9 cellular contexts compared by ENCODE assay signal in the genomic region with DNA sequence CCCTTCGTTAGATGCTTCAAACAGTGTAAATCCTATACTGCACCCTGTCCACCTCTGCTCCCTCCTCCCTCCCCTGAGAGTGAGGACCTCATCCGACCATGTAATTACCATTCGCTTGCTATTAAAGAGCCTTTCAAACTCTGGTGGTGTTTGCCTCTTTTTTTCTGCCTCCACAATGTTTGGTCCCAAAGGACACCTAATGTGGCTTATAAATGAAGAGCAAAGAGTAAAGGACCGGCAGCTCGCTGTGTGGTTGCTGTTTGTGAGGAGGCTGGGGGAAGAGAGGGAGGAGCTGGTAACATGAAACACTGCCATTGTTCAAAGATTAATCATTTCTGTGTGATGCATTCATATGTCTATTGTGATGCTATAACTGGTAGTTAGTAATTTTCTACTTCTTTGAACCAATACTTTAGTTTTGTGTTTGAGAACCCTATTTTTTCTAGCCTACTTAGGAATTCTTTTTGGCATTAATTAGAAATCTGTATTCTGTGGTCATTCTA. TPM values are rescaled to one million over a fixed set of nuclear protein-coding genes. Genes with fewer than 3 reads are reported as not detected.
DNase-seq lines count a peak whose midpoint lies in the region; ATAC-seq, FAIRE-seq and TF ChIP-seq lines count a peak whose summit lies in the region.
"Had no signal": no experiment of that assay in that cellular context is flagged by ENCODE, and none has a peak within 500 bp of the region (broad histone marks: within the 10 kb centered on the region; RNA-seq: fewer than 3 reads in every experiment).

No MANE protein-coding gene starts in this region.

- H3K4me1 ChIP-seq in HepG2 (ENCODE audit: insufficient read depth, low read length) (peaks cover 67% of the 10 kb centered on the region), right lobe of liver (peaks cover 0 to 16% (median 7%) of the 10 kb centered on the region in 4 donors), Caco-2 (peaks cover 15% of the 10 kb centered on the region; the same call in 1 of the 2 replicates)

- H3K9me3 Mint-ChIP-seq in Caco-2 (ENCODE audit: unreplicated experiment): no peaks in the 10 kb centered on the region

- H3K4me1 Mint-ChIP-seq in Caco-2 (ENCODE audit: low read depth, unreplicated experiment): no peaks in the 10 kb centered on the region

- H3K4me3 ChIP-seq in HepG2 (replicated peaks in 1 of 3; ENCODE audit: insufficient read depth in 1 of 3, low read depth in 2 of 3, low read length in 3 of 3): peak overlapping the region in 2 of 3 experiments; percentile 5 to 11; a peak in 2 of 6 replicates
- H3K4me3 ChIP-seq in right lobe of liver: no peak overlapping the region
- H3K4me3 ChIP-seq in Caco-2 (ENCODE audit: low read depth, low read length): no peak overlapping the region

- FAIRE-seq in HepG2 (lab: Jason Lieb, UNC): peak; percentile 74
- FAIRE-seq: colon had no signal

- H3K4me2 ChIP-seq in HepG2 (ENCODE audit: low read depth, low read length): peak overlapping the region; percentile 43

- no TSS peak for BruUV-seq in HepG2 (replicated peaks; lab: Mats Ljungman, UMichigan)
- BruUV-seq in Caco-2 (replicated peaks; lab: Mats Ljungman, UMichigan): no TSS peak

- TF ChIP-seq EP300 in HepG2 (IDR thresholded peaks at IDR 0.05; ENCODE audit: low read depth in 2 of 2, low read length in 2 of 2): peak in 1 of 2 experiments; percentile 19; a peak in 1 of 4 replicates
- TF ChIP-seq EP300 in HepG2 (CRISPR knock-in tag; IDR thresholded peaks at IDR 0.05; ENCODE audit: borderline replicate concordance): no peak

- no peak for TF ChIP-seq RAD21 in HepG2 (CRISPR knock-in tag; IDR thresholded peaks at IDR 0.05)

- H3K9me3 ChIP-seq in HepG2 (ENCODE audit: low read length): no peaks in the 10 kb centered on the region
- H3K9me3 ChIP-seq in right lobe of liver: no peaks in the 10 kb centered on the region
- H3K9me3 ChIP-seq in Caco-2: no peaks in the 10 kb centered on the region

- H3K27me3 ChIP-seq in HepG2 (ENCODE audit: control insufficient read depth in 1 of 2, insufficient read depth in 2 of 2, low read length in 2 of 2) (no peaks in the 10 kb centered on the region), right lobe of liver (no peaks in the 10 kb centered on the region), Caco-2 (replicated peaks; ENCODE audit: control insufficient read depth, insufficient read depth, low read length) (no peaks in the 10 kb centered on the region)

- intact Hi-C loops in HepG2 (cut with micrococcal nuclease; ENCODE audit: unreplicated experiment) (loop anchor here (1.0 to 5.0 kb wide), 2 partner anchors 65 to 402 kb away; no protein-coding TSS in a partner anchor), right lobe of liver (cut with DNase I) (no loop called here), Caco-2 (cut with micrococcal nuclease; ENCODE audit: unreplicated experiment) (no loop called here)

- H3K36me3 Mint-ChIP-seq in Caco-2 (ENCODE audit: insufficient read depth, unreplicated experiment): no peaks in the 10 kb centered on the region

- TF ChIP-seq CTCF in HepG2 (CRISPR knock-in tag; IDR thresholded peaks at IDR 0.05) (no peak), right lobe of liver (IDR thresholded peaks at IDR 0.05) (no peak), Caco-2 (IDR thresholded peaks at IDR 0.05; ENCODE audit: insufficient read depth in 1 of 2, low read depth in 1 of 2, low read length in 1 of 2, severe bottlenecking in 1 of 2, unreplicated experiment in 1 of 2) (no peak)

- no peaks in the 10 kb centered on the region for H4K20me1 ChIP-seq in HepG2 (ENCODE audit: insufficient read depth, low read length)

- no peak overlapping the region for H2AFZ ChIP-seq in HepG2 (ENCODE audit: low read length)

- CTCF ChIA-PET in HepG2 (lab: Yijun Ruan, JAX; ENCODE audit: low intra/inter-chr PET ratio, low total read pairs): no interaction called here
- CTCF ChIA-PET in Caco-2 (lab: Charles Lee): interaction anchor here (0.7 kb wide), 1 partner anchor 236 kb away, joined by 3 read pairs; no protein-coding TSS in a partner anchor

- H3K27ac ChIP-seq in HepG2 (ENCODE audit: extremely low read length, insufficient read depth, low read length) (peak overlapping the region; percentile 23), right lobe of liver (no peak overlapping the region)

- POLR2A ChIA-PET in HepG2 (lab: Yijun Ruan, JAX): no interaction called here
- POLR2A ChIA-PET in Caco-2 (lab: Charles Lee): no interaction called here

- ATAC-seq in HepG2: peak; percentile 87
- ATAC-seq in right lobe of liver: no peak

- TF ChIP-seq POLR2A in HepG2 (IDR thresholded peaks at IDR 0.05; ENCODE audit: insufficient read depth in 1 of 2, low read depth in 2 of 2, low read length in 2 of 2) (no peak), right lobe of liver (IDR thresholded peaks at IDR 0.05) (no peak)

- under 1% methylated on average over 5 of the region's 5 CpGs for WGBS in HepG2 (ENCODE audit: low lambda C conversion rate)
- 46% methylated on average over 5 of the region's 5 CpGs for WGBS in right lobe of liver (ENCODE audit: insufficient coverage, low coverage, low lambda C conversion rate, missing lambda C conversion rate)

- H3K27me3 Mint-ChIP-seq in Caco-2 (ENCODE audit: insufficient read depth, unreplicated experiment): peaks cover 4% of the 10 kb centered on the region

- H3K4me3 Mint-ChIP-seq in Caco-2 (ENCODE audit: unreplicated experiment): no peak overlapping the region

- peak; percentile 84 for DNase-seq in HepG2 (ENCODE audit: low spot score)
- no peak for DNase-seq in right lobe of liver
- peak; percentile 86 for DNase-seq in NCI-H146 (lab: John Stamatoyannopoulos, UW)
- DNase-seq in amniotic stem cell (lab: John Stamatoyannopoulos, UW): peak; percentile 52
- peak; percentile 78 for DNase-seq in midbrain (lab: John Stamatoyannopoulos, UW)
- no peak for DNase-seq in GF-D8 (lab: John Stamatoyannopoulos, UW)
- no peak for DNase-seq in Caco-2
- DNase-seq in inferior parietal cortex (ENCODE audit: extremely low spot score): no peak

- H3K9ac ChIP-seq in HepG2 (ENCODE audit: insufficient read depth, low read depth, low read length): no peak overlapping the region

- in situ Hi-C loops in HepG2 (cut with HindIII; ENCODE audit: extremely low pct_ligation_motif_present, low pct_unique_long_range_greater_than_20kb): loop anchor here (5.0 to 10.0 kb wide), 2 partner anchors 122 to 250 kb away; a partner anchor contains a TSS

- H3K79me2 ChIP-seq in HepG2 (ENCODE audit: insufficient read depth, low read length): no peaks in the 10 kb centered on the region

- H3K36me3 ChIP-seq in HepG2 (replicated peaks in 1 of 2; ENCODE audit: control insufficient read depth in 1 of 2, insufficient read depth in 2 of 2, low read length in 2 of 2) (no peaks in the 10 kb centered on the region; a peak in 1 of 5 replicates), right lobe of liver (no peaks in the 10 kb centered on the region), Caco-2 (ENCODE audit: control insufficient read depth, insufficient read depth, low read length) (no peaks in the 10 kb centered on the region)

- no peak overlapping the region for H3K27ac Mint-ChIP-seq in Caco-2 (ENCODE audit: unreplicated experiment)

TF ChIP-seq in HepG2, 621 proteins besides CTCF, POLR2A, EP300 and RAD21 (continues in another document):
- TF ChIP-seq SCMH1 (CRISPR knock-in tag; IDR thresholded peaks at IDR 0.05; ENCODE audit: borderline replicate concordance): no peak
- TF ChIP-seq ZKSCAN8 (CRISPR knock-in tag; IDR thresholded peaks at IDR 0.05; ENCODE audit: borderline replicate concordance): 0 out of 2 replicates have a peak, but pooled peaks have one; percentile 29
- TF ChIP-seq PPARG (CRISPR knock-in tag; conservative IDR thresholded peaks at IDR 0.05): 0 out of 2 replicates have a peak, but pooled peaks have one; percentile 13
- 0 out of 2 replicates have a peak, but pooled peaks have one; percentile 22 for TF ChIP-seq ZMYM3 (CRISPR knock-in tag; IDR thresholded peaks at IDR 0.05)
- no peak for TF ChIP-seq SOX13 (IDR thresholded peaks at IDR 0.05)
- peak in 1 of 2 experiments; percentile 80; a peak in 2 of 4 replicates for TF ChIP-seq SOX13 (CRISPR knock-in tag; conservative IDR thresholded peaks at IDR 0.05 in 1 of 2, IDR thresholded peaks at IDR 0.05 in 1 of 2)

RNA-seq across cellular contexts. Expression of a gene that starts 27.9 kb away (rescaled TPM):
- 5.7 and 8.2 TPM in 2 replicates for total RNA-seq in HepG2 (2016; rRNA removed; fragmentation: Illumina TruSeq; extraction: Trizol)
- 15.1 and 17.4 TPM in 2 replicates for total RNA-seq in HepG2 (2016; cell fraction: cytosol; rRNA removed; fragmentation: Illumina TruSeq; extraction: Trizol; ENCODE audit: low read depth)
- 5.7 and 6.1 TPM in 2 replicates for total RNA-seq in HepG2 (2016; cell fraction: insoluble cytoplasmic fraction; rRNA removed; fragmentation: Illumina TruSeq; extraction: Trizol)
- total RNA-seq in HepG2 (2016; cell fraction: membrane; rRNA removed; fragmentation: Illumina TruSeq; extraction: Trizol): 16.1 and 17.3 TPM in 2 replicates
- 5.2 and 6.6 TPM in 2 replicates for total RNA-seq in HepG2 (2016; cell fraction: nucleus; rRNA removed; fragmentation: Illumina TruSeq; extraction: Trizol)
- polyA plus RNA-seq in HepG2 (2011; rRNA removed): 7.2 and 7.9 TPM in 2 replicates
- 4.0 and 5.1 TPM in 2 replicates for polyA plus RNA-seq in HepG2 (2011; cell fraction: cytosol; rRNA removed)
- polyA plus RNA-seq in HepG2 (2011; cell fraction: nucleus; rRNA removed): 8.4 and 11.0 TPM in 2 replicates
- 4.8 and 6.5 TPM in 2 replicates for polyA plus RNA-seq in HepG2 (2012)
- polyA plus RNA-seq in HepG2 (2016; cell fraction: cytosol; fragmentation: Illumina TruSeq; extraction: Trizol; ENCODE audit: low read depth): 19.8 and 22.7 TPM in 2 replicates
- 6.6 TPM in 2 replicates for polyA plus RNA-seq in HepG2 (2016; cell fraction: insoluble cytoplasmic fraction; fragmentation: Illumina TruSeq; extraction: Trizol; ENCODE audit: low read depth)
- polyA plus RNA-seq in HepG2 (2016; cell fraction: membrane; fragmentation: Illumina TruSeq; extraction: Trizol; ENCODE audit: low read depth): 16.0 and 17.6 TPM in 2 replicates
- polyA plus RNA-seq in HepG2 (2016; cell fraction: nucleus; fragmentation: Illumina TruSeq; extraction: Trizol; ENCODE audit: insufficient read depth, low read depth): 7.4 and 7.9 TPM in 2 replicates
- 4.1 TPM in 2 replicates for polyA minus RNA-seq in HepG2 (2011; rRNA and poly(A)+ RNA removed; ENCODE audit: low replicate concordance)
- polyA minus RNA-seq in HepG2 (2011; cell fraction: cytosol; rRNA and poly(A)+ RNA removed): 1.8 and 4.4 TPM in 2 replicates
- polyA minus RNA-seq in HepG2 (2011; cell fraction: nucleus; rRNA and poly(A)+ RNA removed): 12.1 and 12.6 TPM in 2 replicates
- total RNA-seq in right lobe of liver: 1 to 10 TPM; 2.2 to 5.2 (median 2.9) TPM
- 2.2 and 2.3 TPM in 2 replicates for total RNA-seq in Caco-2 (2022)

Comparison
In these comparisons a context has a peak if more than half of its experiments do, and no peak if none do; other contexts are left out.
1. DNase-seq: peak in HepG2 (single experiment), NCI-H146 (single experiment), amniotic stem cell (single experiment) and midbrain (single experiment); none in right lobe of liver (0 of 3), GF-D8 (single experiment), Caco-2 (0 of 2) and inferior parietal cortex (single experiment).
2. H3K4me3 ChIP-seq: peak in HepG2 (2 of 3); none in right lobe of liver (0 of 3) and Caco-2 (single experiment).